ENCODE assay signal across 8 cellular contexts in genomic region chr15:78988361-78988911, GRCh38. TPM values are rescaled to one million over a fixed set of nuclear protein-coding genes. Genes with fewer than 3 reads are reported as not detected.
DNase-seq lines count a peak whose midpoint lies in the region; ATAC-seq, FAIRE-seq and TF ChIP-seq lines count a peak whose summit lies in the region.

No MANE protein-coding gene starts in this region.

- no peaks in the 10 kb centered on the region for H4K20me1 ChIP-seq in keratinocyte (ENCODE audit: control insufficient read depth, extremely low read depth, insufficient read depth, low read length)

- TF ChIP-seq CTCF in astrocyte of the cerebellum (IDR thresholded peaks at IDR 0.05; ENCODE audit: low read depth, low read length, missing control alignments), result no peak
- TF ChIP-seq CTCF in keratinocyte (optimal IDR thresholded peaks at IDR 0.05 in 1 of 3, IDR thresholded peaks at IDR 0.05 in 1 of 3, conservative IDR thresholded peaks at IDR 0.05 in 1 of 3; ENCODE audit: extremely low read depth in 1 of 3, insufficient read depth in 2 of 3, low read length in 3 of 3), result no peak

- peak overlapping the region; percentile 84 for H3K27ac ChIP-seq in keratinocyte (ENCODE audit: control insufficient read depth, insufficient read depth, low read length)

- no peaks in the 10 kb centered on the region for H3K27me3 ChIP-seq in keratinocyte (ENCODE audit: control insufficient read depth, extremely low read depth, insufficient read depth, low read length)

- no peak overlapping the region for H3K4me3 ChIP-seq in astrocyte of the cerebellum (ENCODE audit: low read depth, low read length)
- no peak overlapping the region for H3K4me3 ChIP-seq in keratinocyte (ENCODE audit: control insufficient read depth in 2 of 3, extremely low read depth in 1 of 3, insufficient read depth in 2 of 3, low read depth in 1 of 3, low read length in 3 of 3)

- peak overlapping the region; percentile 20 for H2AFZ ChIP-seq in keratinocyte (ENCODE audit: control insufficient read depth, low read length)

- dilution Hi-C loops in keratinocyte (cut with MboI; ENCODE audit: extremely low pct_ligation_motif_present, low sequenced_read_pairs), result no loop called here

- no peaks in the 10 kb centered on the region for H3K79me2 ChIP-seq in keratinocyte (ENCODE audit: control insufficient read depth, insufficient read depth, low read length)

- H3K4me1 ChIP-seq in keratinocyte (ENCODE audit: control insufficient read depth, extremely low read depth, insufficient read depth, low read length), result peaks cover 24% of the 10 kb centered on the region

- in situ Hi-C loops in astrocyte of the cerebellum (cut with HindIII; ENCODE audit: low sequenced_read_pairs), result no loop called here

- H3K4me2 ChIP-seq in keratinocyte (ENCODE audit: control insufficient read depth, extremely low read depth, insufficient read depth, low read depth, low read length), result peak overlapping the region; percentile 42

- FAIRE-seq in keratinocyte (lab: Jason Lieb, UNC), result peak; percentile 94

- no peaks in the 10 kb centered on the region for H3K9me3 ChIP-seq in keratinocyte (ENCODE audit: control insufficient read depth, low read depth, low read length)

- H3K9me1 ChIP-seq in keratinocyte (ENCODE audit: control insufficient read depth, extremely low read depth, insufficient read depth, low read length), result no peaks in the 10 kb centered on the region

- ATAC-seq in GM18907 (IDR thresholded peaks at IDR 0.05; ENCODE audit: unreplicated experiment) (peak; percentile 73), GM19328 (IDR thresholded peaks at IDR 0.05; ENCODE audit: unreplicated experiment) (no peak)

- peak; percentile 99 for DNase-seq in HT1080 (ENCODE audit: low read depth)
- peak; percentile 97 for DNase-seq in astrocyte of the cerebellum (ENCODE audit: low read depth)
- peak; percentile 96 for DNase-seq in keratinocyte (ENCODE audit: low read depth, low spot score)
- peak; percentile 98 for DNase-seq in stromal cell of bone marrow (ENCODE audit: low read depth)
- no peak for DNase-seq in NCI-H2081 (lab: John Stamatoyannopoulos, UW)
- no peak for DNase-seq in activated CD8-positive, alpha-beta memory T cell treated with anti-CD3 and anti-CD28 coated beads, Interleukin-2, amount 50 U/mL, for 4 hours

- H3K9ac ChIP-seq in keratinocyte (ENCODE audit: control insufficient read depth, extremely low read depth, insufficient read depth, low read length), result peak overlapping the region; percentile 49

- no peaks in the 10 kb centered on the region for H3K36me3 ChIP-seq in keratinocyte (ENCODE audit: control insufficient read depth in 2 of 2, extremely low read depth in 1 of 2, insufficient read depth in 2 of 2, low read length in 2 of 2)

RNA-seq across cellular contexts. Expression of gene CTSH, which starts 43.6 kb away (rescaled TPM):
- 10.6 and 16.2 TPM in 2 replicates for total RNA-seq in HT1080 (2014; rRNA removed; shearing (Covaris generic))
- 25.6 and 32.8 TPM in 2 replicates for polyA plus RNA-seq in HT1080 (2015; cell fraction: cytosol; rRNA removed)
- polyA plus RNA-seq in HT1080 (2015; cell fraction: nucleus; rRNA removed), result 24.0 and 41.7 TPM in 2 replicates
- polyA plus RNA-seq in keratinocyte, result 23.0 to 38.4 TPM (median 26.6 TPM) in 3 replicates
- 19.2 TPM for polyA plus RNA-seq in keratinocyte (2011; ENCODE audit: low read depth)
- 16.9 and 21.8 TPM in 2 replicates for polyA plus RNA-seq in keratinocyte (2011; cell fraction: cytosol; rRNA removed)
- polyA plus RNA-seq in keratinocyte (2011; cell fraction: nucleus; rRNA removed), result 21.7 and 25.2 TPM in 2 replicates
- 19.7 and 38.2 TPM in 2 replicates for polyA plus RNA-seq in keratinocyte (2012; ENCODE audit: low replicate concordance)
- 3.8 to 12.0 TPM (median 11.4 TPM) in 3 replicates for polyA minus RNA-seq in keratinocyte
- polyA minus RNA-seq in keratinocyte (2011; cell fraction: cytosol; rRNA and poly(A)+ RNA removed), result 6.3 TPM
- 11.0 and 12.3 TPM in 2 replicates for polyA minus RNA-seq in keratinocyte (2011; cell fraction: nucleus; rRNA and poly(A)+ RNA removed)

Comparison
In these comparisons a context has a peak if more than half of its experiments do, and no peak if none do; other contexts are left out.
1. DNase-seq: peak in HT1080 (single experiment), astrocyte of the cerebellum (single experiment), keratinocyte (single experiment) and stromal cell of bone marrow (single experiment); none in NCI-H2081 (0 of 2) and activated CD8-positive, alpha-beta memory T cell treated with anti-CD3 and anti-CD28 coated beads, Interleukin-2, amount 50 U/mL, for 4 hours (single experiment).